16 cellular contexts compared by ENCODE assay signal in the genomic region with DNA sequence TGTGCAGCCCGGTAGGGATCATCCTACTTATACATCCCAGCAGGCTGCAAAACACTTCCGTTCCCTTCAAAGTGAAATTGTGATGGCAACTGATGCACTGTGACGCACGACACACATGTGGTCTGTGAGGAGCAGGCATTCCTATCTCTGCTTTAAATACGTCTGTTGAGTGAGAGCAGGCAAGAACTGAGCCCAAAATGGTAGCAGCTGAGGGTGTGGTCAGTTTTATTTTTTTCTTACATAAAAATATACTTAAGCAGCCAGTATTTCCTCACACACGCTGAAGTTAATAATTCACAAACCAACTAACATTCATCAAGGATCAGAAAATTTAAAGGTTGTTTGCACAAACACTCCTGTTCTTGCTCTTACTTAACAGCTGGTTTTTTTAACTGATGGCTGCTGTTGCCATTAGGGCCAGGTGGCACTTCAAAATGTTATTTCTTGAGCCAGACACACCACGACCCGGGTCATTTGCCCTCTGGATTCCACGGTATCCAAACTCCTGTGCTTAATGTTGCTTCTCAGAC. TPM values are rescaled to one million over a fixed set of nuclear protein-coding genes. Genes with fewer than 3 reads are reported as not detected.
A peak's percentile ranks its signal among the peaks of the same experiment; 100 is the strongest.
DNase-seq lines count a peak whose midpoint lies in the region; TF ChIP-seq lines count a peak whose summit lies in the region.
"Had no signal": no experiment of that assay in that cellular context is flagged by ENCODE, and none has a peak within 500 bp of the region (broad histone marks: within the 10 kb centered on the region; RNA-seq: fewer than 3 reads in every experiment).

No MANE protein-coding gene starts in this region.

- DNase-seq in DMS 273 (lab: John Stamatoyannopoulos, UW; ENCODE audit: unreplicated experiment) = peak; percentile 34
- DNase-seq in DMS 273 treated with DMSO at 0.1 percent for 48 hours (lab: John Stamatoyannopoulos, UW) = no peak
- DNase-seq in hepatocyte (ENCODE audit: low spot score) = no peak
- DNase-seq in renal cortical epithelial cell (ENCODE audit: low read depth) = peak; percentile 85
- DNase-seq in caudate nucleus (lab: John Stamatoyannopoulos, UW) = no peak
- DNase-seq in lower leg skin (ENCODE audit: low spot score in 2 of 2) = no peak
- no peak for DNase-seq in RWPE1 (ENCODE audit: low spot score)
- DNase-seq: activated CD8-positive, alpha-beta memory T cell treated with anti-CD3 and anti-CD28 coated beads for 24 hours; activated effector memory CD4-positive, alpha-beta T cell treated with anti-CD3 and anti-CD28 coated beads, Interleukin-2, amount 50 U/mL, for 16 hours; effector memory CD4-positive, alpha-beta T cell; foreskin melanocyte; naive thymus-derived CD8-positive, alpha-beta T cell; NCI-H2081 treated with DMSO at 0.1 percent for 48 hours; stimulated activated CD4-positive, alpha-beta T cell treated with anti-CD3 and anti-CD28 coated beads, Interleukin-4, amount 100 ng/mL, for 1 hour had no signal

- H3K36me3 ChIP-seq in OCI-LY3 (replicated peaks; ENCODE audit: low read depth, low read length) (peaks cover 9% of the 10 kb centered on the region), hepatocyte (replicated peaks; ENCODE audit: insufficient read depth, low read depth) (no peaks in the 10 kb centered on the region)

- H2AFZ ChIP-seq in OCI-LY3 (ENCODE audit: low read depth, low read length) = no peak overlapping the region
- H2AFZ ChIP-seq in hepatocyte = no peak overlapping the region

- CTCF ChIA-PET in RWPE1 (lab: Yijun Ruan, JAX) = no interaction called here

- intact Hi-C loops in lower leg skin (cut with DNase I; ENCODE audit: low total_unique reads) = no loop called here

- TF ChIP-seq POLR2A in lower leg skin (IDR thresholded peaks at IDR 0.05) = no peak

- H4K20me1 ChIP-seq in OCI-LY3 (ENCODE audit: insufficient read depth, low read length) (peaks cover 3% of the 10 kb centered on the region; the same call in 1 of the 2 replicates), hepatocyte (ENCODE audit: insufficient read depth, poor library complexity, severe bottlenecking) (no peaks in the 10 kb centered on the region)

- 66% methylated on average over 9 of the region's 9 CpGs for WGBS in hepatocyte (ENCODE audit: low lambda C conversion rate, missing lambda C conversion rate)
- WGBS in lower leg skin, 2 donors = 70 to 83% methylated on average over 9 of the region's 9 CpGs

- H3K9me3 ChIP-seq in OCI-LY3 (ENCODE audit: insufficient read depth, low read length) (peaks cover 6% of the 10 kb centered on the region), hepatocyte (ENCODE audit: low read depth) (no peaks in the 10 kb centered on the region)

- TF ChIP-seq CTCF in OCI-LY3 (IDR thresholded peaks at IDR 0.05; ENCODE audit: low read depth, low read length) (no peak), hepatocyte (IDR thresholded peaks at IDR 0.05; ENCODE audit: poor library complexity) (no peak), lower leg skin (IDR thresholded peaks at IDR 0.05) (no peak), RWPE1 (conservative IDR thresholded peaks at IDR 0.05; ENCODE audit: low read depth) (no peak)

- H3K27ac ChIP-seq in OCI-LY3 (ENCODE audit: low read length) = no peak overlapping the region
- H3K27ac ChIP-seq in hepatocyte = peak overlapping the region; percentile 46
- no peak overlapping the region for H3K27ac ChIP-seq in caudate nucleus (ENCODE audit: low read depth, low read length)
- no peak overlapping the region for H3K27ac ChIP-seq in RWPE1
- H3K27ac ChIP-seq: 22Rv1 had no signal

- H3K4me3 ChIP-seq in OCI-LY3 (ENCODE audit: low read length) = no peak overlapping the region
- no peak overlapping the region for H3K4me3 ChIP-seq in hepatocyte
- no peak overlapping the region for H3K4me3 ChIP-seq in lower leg skin (ENCODE audit: low read depth, poor library complexity, severe bottlenecking)

- POLR2A ChIA-PET in RWPE1 (lab: Yijun Ruan, JAX; ENCODE audit: low non-redundant PET) = no interaction called here

- H3K79me2 ChIP-seq in OCI-LY3 (ENCODE audit: low read length) = peaks cover 89% of the 10 kb centered on the region
- peaks cover 48% of the 10 kb centered on the region for H3K79me2 ChIP-seq in hepatocyte

- no peaks in the 10 kb centered on the region for H3K27me3 ChIP-seq in OCI-LY3 (ENCODE audit: low read depth, low read length)
- H3K27me3 ChIP-seq in hepatocyte = no peaks in the 10 kb centered on the region

- peak overlapping the region; percentile 29 for H3K4me2 ChIP-seq in OCI-LY3 (ENCODE audit: low read length)
- no peak overlapping the region for H3K4me2 ChIP-seq in hepatocyte

- peaks cover 99% of the 10 kb centered on the region for H3K4me1 ChIP-seq in OCI-LY3 (ENCODE audit: low read length)
- H3K4me1 ChIP-seq in hepatocyte (ENCODE audit: insufficient read depth) = peaks cover 61% of the 10 kb centered on the region

- H3K9ac ChIP-seq in OCI-LY3 (ENCODE audit: low read length) = no peak overlapping the region

- H3K9me2 ChIP-seq in hepatocyte (replicated peaks; ENCODE audit: insufficient read depth) = no peaks in the 10 kb centered on the region

RNA-seq across cellular contexts. Expression of a gene that starts 23.9 kb away (rescaled TPM):
- total RNA-seq in hepatocyte (12.5 and 13.3 TPM in 2 replicates), renal cortical epithelial cell (6.6 and 12.7 TPM in 2 replicates), lower leg skin (10 to 100 TPM; 53.3 to 91.5 (median 69.8) TPM)
- 8.2 and 8.7 TPM in 2 replicates for polyA plus RNA-seq in hepatocyte

Comparison
In these comparisons a context has a peak if more than half of its experiments do, and no peak if none do; other contexts are left out.
1. DNase-seq: peak in DMS 273 (single experiment) and renal cortical epithelial cell (single experiment); none in DMS 273 treated with DMSO at 0.1 percent for 48 hours (single experiment), hepatocyte (single experiment), caudate nucleus (0 of 61), lower leg skin (0 of 2) and RWPE1 (single experiment).